Comparison of ENCODE assay signal across 14 cellular contexts in genomic region chr4:114615435-114615834, GRCh38. TPM values are rescaled to one million over a fixed set of nuclear protein-coding genes. Genes with fewer than 3 reads are reported as not detected.
DNase-seq lines count a peak whose midpoint lies in the region; ATAC-seq and TF ChIP-seq lines count a peak whose summit lies in the region.
"Had no signal": no experiment of that assay in that cellular context is flagged by ENCODE, and none has a peak within 500 bp of the region (broad histone marks: within the 10 kb centered on the region; RNA-seq: fewer than 3 reads in every experiment).

No MANE protein-coding gene starts in this region.

- H2AK5ac ChIP-seq in mesendoderm (ENCODE audit: low read length), result no peak overlapping the region

- no peak overlapping the region for H2BK15ac ChIP-seq in mesendoderm (replicated peaks; ENCODE audit: low read depth)

- ATAC-seq in GM18508 (IDR thresholded peaks at IDR 0.05; ENCODE audit: insufficient read depth, unreplicated experiment) (peak; percentile 70), HG02938 (IDR thresholded peaks at IDR 0.05; ENCODE audit: unreplicated experiment) (peak; percentile 76)

- H3K27ac ChIP-seq in OCI-LY3 (ENCODE audit: low read length) (no peak overlapping the region), mesendoderm (ENCODE audit: low read depth, low read length) (no peak overlapping the region)
- H3K27ac ChIP-seq: SJSA1 had no signal

- H3K4me2 ChIP-seq in OCI-LY3 (ENCODE audit: low read length) (peak overlapping the region; percentile 48), mesendoderm (ENCODE audit: low read length) (no peak overlapping the region)

- no peak overlapping the region for H2BK5ac ChIP-seq in mesendoderm (ENCODE audit: low read length)

- no peak overlapping the region for H4K5ac ChIP-seq in mesendoderm (ENCODE audit: low read length)

- no peak overlapping the region for H2AFZ ChIP-seq in OCI-LY3 (ENCODE audit: low read depth, low read length)

- H3K18ac ChIP-seq in mesendoderm (ENCODE audit: low read length), result peak overlapping the region; percentile 87

- H3K9ac ChIP-seq in OCI-LY3 (ENCODE audit: low read length) (no peak overlapping the region), mesendoderm (ENCODE audit: low read length) (no peak overlapping the region)

- no peak for TF ChIP-seq POLR2A in lower leg skin (IDR thresholded peaks at IDR 0.05)

- intact Hi-C loops in lower leg skin (cut with DNase I; ENCODE audit: low total_unique reads), result no loop called here

- H3K56ac ChIP-seq in mesendoderm (ENCODE audit: low read length), result peak overlapping the region; percentile 10

- DNase-seq in mesendoderm (no peak), T-helper 9 cell (no peak), OCI-M2 (lab: John Stamatoyannopoulos, UW; ENCODE audit: unreplicated experiment) (no peak), BE2C (no peak), lower leg skin (ENCODE audit: low spot score in 2 of 2) (no peak)
- DNase-seq: activated naive CD4-positive, alpha-beta T cell treated with anti-CD3 and anti-CD28 coated beads for 36 hours; glutamatergic neuron; stimulated activated CD4-positive, alpha-beta T cell treated with anti-CD3 and anti-CD28 coated beads, Interleukin-12 subunit alpha, Interleukin-12 subunit beta, amount 100 ng/mL, for 4 hours had no signal

- no peak for TF ChIP-seq CTCF in OCI-LY3 (IDR thresholded peaks at IDR 0.05; ENCODE audit: low read depth, low read length)
- TF ChIP-seq CTCF in BE2C (IDR thresholded peaks at IDR 0.05; ENCODE audit: low read depth, low read length), result no peak
- TF ChIP-seq CTCF in lower leg skin (IDR thresholded peaks at IDR 0.05), result no peak

- H3K36me3 ChIP-seq in OCI-LY3 (replicated peaks; ENCODE audit: low read depth, low read length), result no peaks in the 10 kb centered on the region
- no peaks in the 10 kb centered on the region for H3K36me3 ChIP-seq in mesendoderm (ENCODE audit: control insufficient read depth, insufficient read depth, low read length)
- H3K36me3 ChIP-seq in BE2C, result no peaks in the 10 kb centered on the region
- H3K36me3 ChIP-seq: SJSA1 had no signal

- peaks cover 12% of the 10 kb centered on the region for H3K4me1 ChIP-seq in OCI-LY3 (ENCODE audit: low read length)
- no peaks in the 10 kb centered on the region for H3K4me1 ChIP-seq in mesendoderm (ENCODE audit: control insufficient read depth, low read depth, low read length)
- no peaks in the 10 kb centered on the region for H3K4me1 ChIP-seq in BE2C
- H3K4me1 ChIP-seq: SJSA1 had no signal

- H3K79me1 ChIP-seq in mesendoderm (ENCODE audit: low read length), result no peaks in the 10 kb centered on the region

- H3K4me3 ChIP-seq in OCI-LY3 (ENCODE audit: low read length), result peak overlapping the region; percentile 14; the same call in 1 of the 2 replicates
- H3K4me3 ChIP-seq in mesendoderm (ENCODE audit: low read length), result no peak overlapping the region
- no peak overlapping the region for H3K4me3 ChIP-seq in BE2C (ENCODE audit: low read depth, low read length)
- H3K4me3 ChIP-seq in lower leg skin (ENCODE audit: low read depth, poor library complexity, severe bottlenecking), result no peak overlapping the region
- H3K4me3 ChIP-seq: SJSA1 had no signal

- no peak overlapping the region for H2BK120ac ChIP-seq in mesendoderm (ENCODE audit: low read depth, low read length)

- no peak overlapping the region for H3K4ac ChIP-seq in mesendoderm (ENCODE audit: low read depth, low read length)

- H4K8ac ChIP-seq in mesendoderm (ENCODE audit: low read depth, low read length), result no peak overlapping the region

- H3K79me2 ChIP-seq in OCI-LY3 (ENCODE audit: low read length), result peaks cover 34% of the 10 kb centered on the region
- H3K79me2 ChIP-seq in mesendoderm (ENCODE audit: control insufficient read depth, insufficient read depth, low read length), result no peaks in the 10 kb centered on the region

- no peaks in the 10 kb centered on the region for H3K9me3 ChIP-seq in OCI-LY3 (ENCODE audit: insufficient read depth, low read length)
- H3K9me3 ChIP-seq in BE2C, result no peaks in the 10 kb centered on the region
- H3K9me3 ChIP-seq: SJSA1 had no signal

- no CpG with 5 or more reads among the region's 3 CpGs for WGBS in mesendoderm (ENCODE audit: extremely low coverage, insufficient coverage, low lambda C conversion rate)
- WGBS in lower leg skin, 2 donors, result 36 to 56% methylated on average over 3 of the region's 3 CpGs

- H3K27me3 ChIP-seq in OCI-LY3 (ENCODE audit: low read depth, low read length) (no peaks in the 10 kb centered on the region), mesendoderm (ENCODE audit: insufficient read depth, low read length, poor library complexity) (no peaks in the 10 kb centered on the region), BE2C (no peaks in the 10 kb centered on the region)
- H3K27me3 ChIP-seq: SJSA1 had no signal

- peaks cover 11% of the 10 kb centered on the region for H4K20me1 ChIP-seq in OCI-LY3 (ENCODE audit: insufficient read depth, low read length)

- H3K23ac ChIP-seq in mesendoderm (ENCODE audit: low read length), result no peak overlapping the region

RNA-seq across cellular contexts. Expression of gene UGT8, which starts 16.8 kb away (rescaled TPM):
- 9.9 TPM for polyA plus RNA-seq in mesendoderm (2013, experiment 1 of 2)
- polyA plus RNA-seq in mesendoderm (2013, experiment 2 of 2), result 10.0 TPM
- not detected for polyA plus RNA-seq in BE2C (2012; ENCODE audit: insufficient read depth, insufficient read length, low read depth)
- 1 to 10 TPM; 1.0 to 3.7 (median 2.2) TPM for total RNA-seq in lower leg skin
- total RNA-seq: activated naive CD4-positive, alpha-beta T cell treated with anti-CD3 and anti-CD28 coated beads for 36 hours; myocyte; SJSA1 had no signal
- polyA plus RNA-seq: CD14-positive monocyte had no signal
